8 cellular contexts compared by ENCODE assay signal in the genomic region with DNA sequence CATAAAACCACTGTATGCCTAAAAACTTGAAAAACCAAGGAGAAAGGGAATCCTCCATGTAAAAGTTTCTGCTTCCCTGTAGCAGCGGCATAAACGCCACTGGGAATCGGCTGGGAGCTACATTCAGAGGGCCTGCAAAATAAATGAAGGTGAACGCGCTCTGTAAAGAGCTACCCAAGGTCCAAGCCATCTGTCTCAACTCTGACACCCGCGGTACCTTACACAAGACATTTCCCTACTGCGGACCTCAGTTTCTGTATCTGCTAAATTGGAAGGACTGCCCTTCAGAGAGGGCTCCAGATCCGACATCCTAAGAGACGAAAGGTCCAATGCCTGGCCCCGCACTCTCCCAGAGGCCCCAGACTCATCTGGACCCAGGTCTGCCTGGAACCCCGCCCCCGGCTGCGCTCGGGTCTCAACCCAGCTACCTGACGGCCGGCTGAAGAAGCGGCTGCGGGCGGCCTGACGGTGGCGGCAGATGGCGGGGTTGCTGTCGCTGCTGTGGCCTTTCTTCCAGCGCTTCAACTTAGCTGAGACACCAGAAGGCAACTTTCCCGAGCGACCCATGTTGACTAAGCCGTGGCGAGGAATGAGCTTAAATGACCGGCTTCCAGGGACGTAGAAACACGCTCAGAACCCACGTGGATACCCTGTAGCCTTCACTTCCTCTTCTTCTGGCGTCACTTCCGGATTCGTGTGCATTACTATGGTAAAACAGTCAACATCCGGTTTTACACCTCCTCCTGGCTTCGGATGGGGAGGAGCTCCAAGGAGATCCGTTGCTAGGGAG. TPM values are rescaled to one million over a fixed set of nuclear protein-coding genes. Genes with fewer than 3 reads are reported as not detected.
DNase-seq lines count a peak whose midpoint lies in the region; TF ChIP-seq lines count a peak whose summit lies in the region.

A gene with protein sequence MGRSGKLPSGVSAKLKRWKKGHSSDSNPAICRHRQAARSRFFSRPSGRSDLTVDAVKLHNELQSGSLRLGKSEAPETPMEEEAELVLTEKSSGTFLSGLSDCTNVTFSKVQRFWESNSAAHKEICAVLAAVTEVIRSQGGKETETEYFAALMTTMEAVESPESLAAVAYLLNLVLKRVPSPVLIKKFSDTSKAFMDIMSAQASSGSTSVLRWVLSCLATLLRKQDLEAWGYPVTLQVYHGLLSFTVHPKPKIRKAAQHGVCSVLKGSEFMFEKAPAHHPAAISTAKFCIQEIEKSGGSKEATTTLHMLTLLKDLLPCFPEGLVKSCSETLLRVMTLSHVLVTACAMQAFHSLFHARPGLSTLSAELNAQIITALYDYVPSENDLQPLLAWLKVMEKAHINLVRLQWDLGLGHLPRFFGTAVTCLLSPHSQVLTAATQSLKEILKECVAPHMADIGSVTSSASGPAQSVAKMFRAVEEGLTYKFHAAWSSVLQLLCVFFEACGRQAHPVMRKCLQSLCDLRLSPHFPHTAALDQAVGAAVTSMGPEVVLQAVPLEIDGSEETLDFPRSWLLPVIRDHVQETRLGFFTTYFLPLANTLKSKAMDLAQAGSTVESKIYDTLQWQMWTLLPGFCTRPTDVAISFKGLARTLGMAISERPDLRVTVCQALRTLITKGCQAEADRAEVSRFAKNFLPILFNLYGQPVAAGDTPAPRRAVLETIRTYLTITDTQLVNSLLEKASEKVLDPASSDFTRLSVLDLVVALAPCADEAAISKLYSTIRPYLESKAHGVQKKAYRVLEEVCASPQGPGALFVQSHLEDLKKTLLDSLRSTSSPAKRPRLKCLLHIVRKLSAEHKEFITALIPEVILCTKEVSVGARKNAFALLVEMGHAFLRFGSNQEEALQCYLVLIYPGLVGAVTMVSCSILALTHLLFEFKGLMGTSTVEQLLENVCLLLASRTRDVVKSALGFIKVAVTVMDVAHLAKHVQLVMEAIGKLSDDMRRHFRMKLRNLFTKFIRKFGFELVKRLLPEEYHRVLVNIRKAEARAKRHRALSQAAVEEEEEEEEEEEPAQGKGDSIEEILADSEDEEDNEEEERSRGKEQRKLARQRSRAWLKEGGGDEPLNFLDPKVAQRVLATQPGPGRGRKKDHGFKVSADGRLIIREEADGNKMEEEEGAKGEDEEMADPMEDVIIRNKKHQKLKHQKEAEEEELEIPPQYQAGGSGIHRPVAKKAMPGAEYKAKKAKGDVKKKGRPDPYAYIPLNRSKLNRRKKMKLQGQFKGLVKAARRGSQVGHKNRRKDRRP (N-terminal part only) (minus strand): TSS at position 676 of the 790 bp plus-strand sequence. CDS start 109 bp downstream, at position 567.

- DNase-seq in GM10266 (ENCODE audit: extremely low spot score): peak; percentile 94
- DNase-seq in HFFc6: peak; percentile 99
- peak; percentile 100 for DNase-seq in NAMALWA (ENCODE audit: low spot score)
- peak; percentile 98 for DNase-seq in SK-MEL-5 (ENCODE audit: low read depth, low spot score)
- peak; percentile 92 for DNase-seq in activated naive CD4-positive, alpha-beta T cell treated with anti-CD3 and anti-CD28 coated beads, Interleukin-2, amount 10 ng/mL, durations not matched to agents 7 days and 5 days
- DNase-seq in germinal center (ENCODE audit: low spot score): peak; percentile 96
- DNase-seq in testis: peak; percentile 97

- H3K36me3 ChIP-seq in neutrophil (peaks cover 5% of the 10 kb centered on the region), testis (ENCODE audit: low read depth, missing control alignments) (no peaks in the 10 kb centered on the region)

- in situ Hi-C loops in SK-MEL-5 (cut with HindIII; ENCODE audit: low pct_unique_long_range_greater_than_20kb, low sequenced_read_pairs): no loop called here

- CTCF ChIA-PET in activated naive CD4-positive, alpha-beta T cell treated with anti-CD3 and anti-CD28 coated beads, Interleukin-2, amount 10 ng/mL, durations not matched to agents 7 days and 5 days (lab: Charles Lee): interaction anchor here (0.6 to 3.1 kb wide), 14 partner anchors 9 to 152 kb away, joined by 3 to 18 read pairs (median 3); no protein-coding TSS in a partner anchor

- H3K4me3 ChIP-seq in neutrophil (ENCODE audit: low read depth in 1 of 2, low read length in 1 of 2) (peak within 1 kb of the TSS; percentile 84 to 88), testis (peak within 1 kb of the TSS; percentile 80 to 91)

- H3K4me1 Mint-ChIP-seq in HFFc6 (ENCODE audit: low read depth): no peaks in the 10 kb centered on the region
- peaks cover 16% of the 10 kb centered on the region for H3K4me1 Mint-ChIP-seq in activated naive CD4-positive, alpha-beta T cell treated with anti-CD3 and anti-CD28 coated beads, Interleukin-2, amount 10 ng/mL, durations not matched to agents 7 days and 5 days

- H3K27ac ChIP-seq in neutrophil (peak within 1 kb of the TSS; percentile 97), testis (peak within 1 kb of the TSS; percentile 3 to 34)

- H3K9me3 Mint-ChIP-seq in HFFc6: no peaks in the 10 kb centered on the region
- no peaks in the 10 kb centered on the region for H3K9me3 Mint-ChIP-seq in activated naive CD4-positive, alpha-beta T cell treated with anti-CD3 and anti-CD28 coated beads, Interleukin-2, amount 10 ng/mL, durations not matched to agents 7 days and 5 days

- TF ChIP-seq POLR2A in testis (IDR thresholded peaks at IDR 0.05): no peak

- H3K27me3 ChIP-seq in neutrophil (no peaks in the 10 kb centered on the region), testis (no peaks in the 10 kb centered on the region)

- H3K9me3 ChIP-seq in neutrophil: no peaks in the 10 kb centered on the region
- H3K9me3 ChIP-seq in testis: no peaks in the 10 kb centered on the region

- 0 to 1% methylated on average over 11 to 39 of the region's 39 CpGs for WGBS in testis, 2 donors

- intact Hi-C loops in testis (cut with DNase I; ENCODE audit: low total_unique reads): no loop called here

- H3K27ac Mint-ChIP-seq in HFFc6: peak within 1 kb of the TSS; percentile 96
- peak within 1 kb of the TSS; percentile 95 for H3K27ac Mint-ChIP-seq in activated naive CD4-positive, alpha-beta T cell treated with anti-CD3 and anti-CD28 coated beads, Interleukin-2, amount 10 ng/mL, durations not matched to agents 7 days and 5 days

- peaks cover 1% of the 10 kb centered on the region for H3K27me3 Mint-ChIP-seq in HFFc6 (ENCODE audit: insufficient read depth)
- peaks cover 8% of the 10 kb centered on the region for H3K27me3 Mint-ChIP-seq in activated naive CD4-positive, alpha-beta T cell treated with anti-CD3 and anti-CD28 coated beads, Interleukin-2, amount 10 ng/mL, durations not matched to agents 7 days and 5 days

- H3K4me1 ChIP-seq in neutrophil (ENCODE audit: control insufficient read depth in 1 of 2, insufficient read depth in 1 of 2, low read depth in 1 of 2, low read length in 1 of 2) (peaks cover 67 to 68% of the 10 kb centered on the region in 2 experiments), testis (peaks cover 10% of the 10 kb centered on the region)

- H3K36me3 Mint-ChIP-seq in HFFc6 (ENCODE audit: low read depth): peaks cover 6% of the 10 kb centered on the region; the same call in 1 of the 2 replicates
- H3K36me3 Mint-ChIP-seq in activated naive CD4-positive, alpha-beta T cell treated with anti-CD3 and anti-CD28 coated beads, Interleukin-2, amount 10 ng/mL, durations not matched to agents 7 days and 5 days: peaks cover 6% of the 10 kb centered on the region

- peak; percentile 5 for TF ChIP-seq CTCF in GM10266 (IDR thresholded peaks at IDR 0.05; ENCODE audit: control insufficient read depth, insufficient read depth, low read depth, missing control alignments)
- peak; percentile 34; the same call in 1 of the 2 replicates for TF ChIP-seq CTCF in HFFc6 (IDR thresholded peaks at IDR 0.05)
- peak; percentile 49 for TF ChIP-seq CTCF in neutrophil (IDR thresholded peaks at IDR 0.05)
- TF ChIP-seq CTCF in testis (IDR thresholded peaks at IDR 0.05): no peak

- peak within 1 kb of the TSS; percentile 94 for H3K4me3 Mint-ChIP-seq in HFFc6
- peak within 1 kb of the TSS; percentile 95 for H3K4me3 Mint-ChIP-seq in activated naive CD4-positive, alpha-beta T cell treated with anti-CD3 and anti-CD28 coated beads, Interleukin-2, amount 10 ng/mL, durations not matched to agents 7 days and 5 days

RNA-seq across cellular contexts. Expression of the gene that starts here (rescaled TPM):
- total RNA-seq in HFFc6 (2021; fragmentation: NEBNext Ultra II Directional; extraction: Animal tissue kit (Norgen Biotek cat#: 25700)): 10 to 100 TPM; 37.3 to 46.6 (median 42.2) TPM
- 24.1 and 30.7 TPM in 2 replicates for total RNA-seq in SK-MEL-5 (2014; rRNA removed; shearing (Covaris generic))
- polyA plus RNA-seq in SK-MEL-5 (2015; cell fraction: cytosol; rRNA removed): 41.2 and 43.5 TPM in 2 replicates
- polyA plus RNA-seq in SK-MEL-5 (2015; cell fraction: nucleus; rRNA removed): 69.3 and 80.4 TPM in 2 replicates
- 10 to 100 TPM; 53.5 to 54.6 TPM for total RNA-seq in testis
- polyA plus RNA-seq in testis (ENCODE audit: insufficient read depth, low read depth, low replicate concordance): 38.1 TPM

Comparison
In these comparisons a context has a peak if more than half of its experiments do, and no peak if none do; other contexts are left out.
1. Peak in every context shown above with its lines: DNase-seq, H3K4me3 ChIP-seq and H3K27ac ChIP-seq.
2. CTCF ChIP-seq: peak in GM10266 (single experiment), HFFc6 (single experiment) and neutrophil (single experiment); none in testis (0 of 3).